In genomic region chr5:43482490-43483064, GRCh38 we compare ENCODE assay signal across 8 cellular contexts. TPM values are rescaled to one million over a fixed set of nuclear protein-coding genes. Genes with fewer than 3 reads are reported as not detected.
A peak's percentile ranks its signal among the peaks of the same experiment; 100 is the strongest.
DNase-seq lines count a peak whose midpoint lies in the region; ATAC-seq, FAIRE-seq and TF ChIP-seq lines count a peak whose summit lies in the region.

No MANE protein-coding gene starts in this region.

- peaks cover 33% of the 10 kb centered on the region for H3K79me2 ChIP-seq in astrocyte (ENCODE audit: insufficient read depth, low read length)

- no peak for TF ChIP-seq CTCF in astrocyte (IDR thresholded peaks at IDR 0.05; ENCODE audit: insufficient read depth, low read depth, low read length)

- no peak for FAIRE-seq in astrocyte (lab: Jason Lieb, UNC)

- H4K20me1 ChIP-seq in astrocyte (ENCODE audit: insufficient read depth, low read length) = no peaks in the 10 kb centered on the region

- H2AFZ ChIP-seq in astrocyte (ENCODE audit: low read depth, low read length) = no peak overlapping the region

- no peaks in the 10 kb centered on the region for H3K36me3 ChIP-seq in astrocyte (ENCODE audit: insufficient read depth, low read length)
- H3K36me3 ChIP-seq in effector memory CD4-positive, alpha-beta T cell (ENCODE audit: control insufficient read depth, insufficient read depth, low read length) = no peaks in the 10 kb centered on the region

- peak overlapping the region; percentile 97 for H3K9ac ChIP-seq in astrocyte (ENCODE audit: low read length)

- H3K4me2 ChIP-seq in astrocyte (ENCODE audit: low read length) = peak overlapping the region; percentile 83

- peak overlapping the region; percentile 98 for H3K4me3 Mint-ChIP-seq in astrocyte (ENCODE audit: unreplicated experiment)

- H3K27ac Mint-ChIP-seq in astrocyte (ENCODE audit: unreplicated experiment) = peak overlapping the region; percentile 100

- H3K4me3 ChIP-seq in astrocyte (ENCODE audit: insufficient read depth, low read depth, low read length) = peak overlapping the region; percentile 90
- no peak overlapping the region for H3K4me3 ChIP-seq in effector memory CD4-positive, alpha-beta T cell (ENCODE audit: insufficient read depth, low read depth, low read length, poor library complexity, severe bottlenecking)

- DNase-seq in AG20443 (ENCODE audit: low spot score) = peak; percentile 36
- peak; percentile 13 for DNase-seq in HT-29 (ENCODE audit: low spot score)
- DNase-seq in astrocyte (ENCODE audit: low read depth) = peak; percentile 14
- peak; percentile 17 for DNase-seq in medulla oblongata (ENCODE audit: extremely low spot score)
- DNase-seq in effector memory CD4-positive, alpha-beta T cell = no peak
- DNase-seq in NCI-H526 (lab: John Stamatoyannopoulos, UW) = no peak
- DNase-seq in central memory CD4-positive, alpha-beta T cell = no peak

- H3K4me1 Mint-ChIP-seq in astrocyte (ENCODE audit: low read depth, unreplicated experiment) = peaks cover 10% of the 10 kb centered on the region

- H3K4me1 ChIP-seq in astrocyte (ENCODE audit: insufficient read depth, low read length) = peaks cover 5% of the 10 kb centered on the region
- peaks cover 9% of the 10 kb centered on the region for H3K4me1 ChIP-seq in effector memory CD4-positive, alpha-beta T cell (ENCODE audit: control insufficient read depth, insufficient read depth, low read length, poor library complexity, severe bottlenecking)

- no peak for ATAC-seq in HG03095 (IDR thresholded peaks at IDR 0.05; ENCODE audit: unreplicated experiment)

- no peaks in the 10 kb centered on the region for H3K27me3 ChIP-seq in astrocyte (ENCODE audit: insufficient read depth, low read length)
- H3K27me3 ChIP-seq in effector memory CD4-positive, alpha-beta T cell (replicated peaks; ENCODE audit: control insufficient read depth, insufficient read depth, low read length, poor library complexity, severe bottlenecking) = no peaks in the 10 kb centered on the region

- H3K36me3 Mint-ChIP-seq in astrocyte (ENCODE audit: low read depth, unreplicated experiment) = no peaks in the 10 kb centered on the region

- peak overlapping the region; percentile 97 for H3K27ac ChIP-seq in astrocyte (ENCODE audit: low read depth, low read length)
- H3K27ac ChIP-seq in effector memory CD4-positive, alpha-beta T cell (ENCODE audit: insufficient read depth, low read length, poor library complexity, severe bottlenecking) = no peak overlapping the region

- no peaks in the 10 kb centered on the region for H3K9me3 Mint-ChIP-seq in astrocyte (ENCODE audit: unreplicated experiment)

- H3K9me3 ChIP-seq in astrocyte (ENCODE audit: insufficient read depth, low read depth, low read length) = no peaks in the 10 kb centered on the region
- H3K9me3 ChIP-seq in effector memory CD4-positive, alpha-beta T cell (ENCODE audit: control insufficient read depth, low read length) = no peaks in the 10 kb centered on the region

- H3K27me3 Mint-ChIP-seq in astrocyte (ENCODE audit: low read depth, unreplicated experiment) = no peaks in the 10 kb centered on the region

RNA-seq across cellular contexts. Expression of gene TMEM267, which starts 1.1 kb away (rescaled TPM):
- 9.0 and 14.9 TPM in 2 replicates for total RNA-seq in HT-29 (2014; rRNA removed; shearing (Covaris generic))
- total RNA-seq in astrocyte = 20.9 and 22.3 TPM in 2 replicates

RNA-seq across cellular contexts. Expression of gene C5orf34, which starts 32.4 kb away (rescaled TPM):
- total RNA-seq in HT-29 (2014; rRNA removed; shearing (Covaris generic)) = 2.5 and 3.8 TPM in 2 replicates
- total RNA-seq in astrocyte = 2.5 and 3.3 TPM in 2 replicates

Comparison
In these comparisons a context has a peak if more than half of its experiments do, and no peak if none do; other contexts are left out.
1. DNase-seq: peak in AG20443 (single experiment), HT-29 (single experiment), astrocyte (single experiment) and medulla oblongata (single experiment); none in effector memory CD4-positive, alpha-beta T cell (0 of 3), NCI-H526 (0 of 2) and central memory CD4-positive, alpha-beta T cell (single experiment).